14 cellular contexts compared by ENCODE assay signal in the genomic region with DNA sequence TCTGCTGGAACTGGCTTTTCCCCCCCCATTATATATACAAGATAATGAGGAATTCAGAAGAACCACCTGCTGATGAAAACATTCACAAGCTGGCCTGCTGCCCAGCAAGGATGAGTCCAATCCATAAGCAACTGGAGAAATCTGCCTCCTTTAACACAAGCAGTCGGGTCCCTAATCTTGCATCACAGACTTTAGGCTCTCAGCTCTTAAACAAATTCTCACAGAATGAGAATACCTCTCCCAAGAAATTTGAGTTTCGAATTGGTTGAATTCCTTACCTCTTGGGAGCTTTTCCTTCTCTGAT. TPM values are rescaled to one million over a fixed set of nuclear protein-coding genes. Genes with fewer than 3 reads are reported as not detected.
DNase-seq lines count a peak whose midpoint lies in the region; ATAC-seq, FAIRE-seq and TF ChIP-seq lines count a peak whose summit lies in the region.
"Had no signal": no experiment of that assay in that cellular context is flagged by ENCODE, and none has a peak within 500 bp of the region (broad histone marks: within the 10 kb centered on the region; RNA-seq: fewer than 3 reads in every experiment).

No MANE protein-coding gene starts in this region.

- H3K36me3 ChIP-seq in heart right ventricle, result no peaks in the 10 kb centered on the region
- H3K36me3 ChIP-seq in bronchial epithelial cell (ENCODE audit: control insufficient read depth, insufficient read depth, low read length), result no peaks in the 10 kb centered on the region
- H3K36me3 ChIP-seq: colonic mucosa, heart left ventricle, WERI-Rb-1 had no signal

- 62 to 63% methylated on average over 2 of the region's 2 CpGs for WGBS in heart right ventricle, 2 donors

- peaks cover 0 to under 1% (median 0%) of the 10 kb centered on the region in 11 donors for H3K9me3 ChIP-seq in heart right ventricle
- H3K9me3 ChIP-seq: colonic mucosa had no signal

- TF ChIP-seq CTCF in heart right ventricle (IDR thresholded peaks at IDR 0.05), result no peak
- TF ChIP-seq CTCF in bronchial epithelial cell (IDR thresholded peaks at IDR 0.05; ENCODE audit: insufficient read depth, low read length, severe bottlenecking), result no peak

- no peak overlapping the region for H3K27ac ChIP-seq in heart right ventricle
- H3K27ac ChIP-seq: colonic mucosa, heart left ventricle, PC-9, WERI-Rb-1 had no signal

- peaks cover 0 to 21% (median 0%) of the 10 kb centered on the region in 9 donors for H3K4me1 ChIP-seq in heart right ventricle
- H3K4me1 ChIP-seq: colonic mucosa had no signal

- H3K4me3 ChIP-seq in heart right ventricle (no peak overlapping the region), bronchial epithelial cell (ENCODE audit: low read depth, low read length) (no peak overlapping the region)
- H3K4me3 ChIP-seq: colonic mucosa, heart left ventricle, PC-9 had no signal

- no peak for FAIRE-seq in bronchial epithelial cell (lab: Jason Lieb, UNC)

- intact Hi-C loops in Right ventricle myocardium inferior (cut with DNase I) (no loop called here), heart right ventricle (cut with DNase I) (no loop called here)

- no peaks in the 10 kb centered on the region for H3K27me3 ChIP-seq in heart right ventricle
- no peaks in the 10 kb centered on the region for H3K27me3 ChIP-seq in bronchial epithelial cell (ENCODE audit: control insufficient read depth, insufficient read depth, low read length)
- H3K27me3 ChIP-seq: colonic mucosa, heart left ventricle had no signal

- ATAC-seq in Right ventricle myocardium inferior (no peak), heart right ventricle (no peak), HG03565 (IDR thresholded peaks at IDR 0.05; ENCODE audit: unreplicated experiment) (no peak)
- ATAC-seq: heart left ventricle had no signal

- DNase-seq in Right ventricle myocardium inferior (ENCODE audit: missing footprints) (peak; percentile 41), heart right ventricle (no peak), NCI-H2029 treated with DMSO at 0.1 percent for 48 hours (lab: John Stamatoyannopoulos, UW) (peak; percentile 15), bronchial epithelial cell (ENCODE audit: low read depth) (peak; percentile 35), NCI-H2227 treated with DMSO at 0.1 percent for 48 hours (lab: John Stamatoyannopoulos, UW) (no peak), midbrain (lab: John Stamatoyannopoulos, UW) (no peak)
- no peak for DNase-seq in activated CD4-positive, alpha-beta T cell treated with anti-CD3 and anti-CD28 coated beads, Interleukin-2, amount 50 U/mL, for 1 hour
- DNase-seq: colonic mucosa, heart left ventricle, kidney glomerular epithelial cell, PC-9, retina, WERI-Rb-1 had no signal

RNA-seq across cellular contexts. Expression of gene MTERF1, which starts 44.5 kb away (rescaled TPM):
- total RNA-seq in Right ventricle myocardium inferior, result 9.9 TPM
- 1 to 10 TPM; 5.9 to 9.9 (median 7.1) TPM for total RNA-seq in heart right ventricle
- 1 to 10 TPM; 5.2 to 8.3 TPM for polyA plus RNA-seq in heart right ventricle
- 10.3 and 10.4 TPM in 2 replicates for total RNA-seq in bronchial epithelial cell

Comparison
In these comparisons a context has a peak if more than half of its experiments do, and no peak if none do; other contexts are left out.
1. DNase-seq: peak in Right ventricle myocardium inferior (single experiment), NCI-H2029 treated with DMSO at 0.1 percent for 48 hours (single experiment) and bronchial epithelial cell (single experiment); none in heart right ventricle (0 of 2), activated CD4-positive, alpha-beta T cell treated with anti-CD3 and anti-CD28 coated beads, Interleukin-2, amount 50 U/mL, for 1 hour (single experiment), NCI-H2227 treated with DMSO at 0.1 percent for 48 hours (single experiment) and midbrain (single experiment).